In the genomic region with DNA sequence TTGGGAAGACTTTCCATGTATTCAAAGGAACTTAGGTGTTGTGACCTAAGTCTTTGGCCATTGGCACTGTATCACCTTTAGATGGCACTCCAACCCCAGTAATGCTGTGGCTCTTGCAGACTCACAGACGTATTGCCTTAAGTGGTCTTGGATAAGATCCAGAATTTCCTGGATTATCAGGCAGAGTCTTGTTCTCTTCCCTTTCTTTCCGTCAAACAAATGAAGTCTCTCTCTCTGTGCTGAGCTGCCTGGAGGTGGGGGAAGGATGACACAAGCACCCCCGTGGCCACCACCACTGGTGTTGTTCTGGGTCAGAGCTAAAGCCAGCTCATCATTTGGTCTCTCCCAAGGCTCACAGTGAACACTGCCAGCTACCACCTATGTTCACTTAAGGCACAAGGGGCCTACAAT, we compare ENCODE assay signal across 8 cellular contexts.
DNase-seq lines count a peak whose midpoint lies in the region; ATAC-seq and TF ChIP-seq lines count a peak whose summit lies in the region.

No MANE protein-coding gene starts in this region.

- H3K27me3 ChIP-seq in H7 (ENCODE audit: control insufficient read depth, insufficient read depth, low read length), result no peaks in the 10 kb centered on the region

- ATAC-seq in HG02571 (IDR thresholded peaks at IDR 0.05; ENCODE audit: unreplicated experiment), result no peak
- ATAC-seq in HG03095 (IDR thresholded peaks at IDR 0.05; ENCODE audit: unreplicated experiment), result no peak
- no peak for ATAC-seq in GM21576 (IDR thresholded peaks at IDR 0.05; ENCODE audit: unreplicated experiment)

- DNase-seq in H7 (peak; percentile 5), NCI-H345 treated with DMSO at 0.1 percent for 48 hours (lab: John Stamatoyannopoulos, UW; ENCODE audit: unreplicated experiment) (peak; percentile 90), chondrocyte (ENCODE audit: low spot score) (no peak), pons (ENCODE audit: low spot score) (peak; percentile 2)
- no peak for DNase-seq in stimulated activated CD4-positive, alpha-beta T cell treated with anti-CD3 and anti-CD28 coated beads, Interleukin-4, amount 100 ng/mL, for 24 hours

- TF ChIP-seq CTCF in chondrocyte (IDR thresholded peaks at IDR 0.05), result peak; percentile 83

- H3K4me1 Mint-ChIP-seq in chondrocyte (ENCODE audit: low read depth), result no peaks in the 10 kb centered on the region

- no peaks in the 10 kb centered on the region for H3K9me3 Mint-ChIP-seq in chondrocyte (ENCODE audit: low read depth)

- H3K36me3 ChIP-seq in H7 (replicated peaks; ENCODE audit: control insufficient read depth, insufficient read depth, low read length), result no peaks in the 10 kb centered on the region

- no peak overlapping the region for H3K4me3 ChIP-seq in H7 (ENCODE audit: insufficient read depth, low read depth, low read length)

- peaks cover 5% of the 10 kb centered on the region for H3K27me3 Mint-ChIP-seq in chondrocyte (ENCODE audit: low read depth)

- H3K4me3 Mint-ChIP-seq in chondrocyte (ENCODE audit: unreplicated experiment), result no peak overlapping the region

- no peaks in the 10 kb centered on the region for H3K36me3 Mint-ChIP-seq in chondrocyte (ENCODE audit: low read depth)

- no peak overlapping the region for H3K27ac Mint-ChIP-seq in chondrocyte (ENCODE audit: unreplicated experiment)

Comparison
In these comparisons a context has a peak if more than half of its experiments do, and no peak if none do; other contexts are left out.
1. DNase-seq: peak in H7 (single experiment), NCI-H345 treated with DMSO at 0.1 percent for 48 hours (single experiment) and pons (single experiment); none in chondrocyte (single experiment) and stimulated activated CD4-positive, alpha-beta T cell treated with anti-CD3 and anti-CD28 coated beads, Interleukin-4, amount 100 ng/mL, for 24 hours (single experiment).